ENCODE assay signal across 1 cellular context in the genomic region with DNA sequence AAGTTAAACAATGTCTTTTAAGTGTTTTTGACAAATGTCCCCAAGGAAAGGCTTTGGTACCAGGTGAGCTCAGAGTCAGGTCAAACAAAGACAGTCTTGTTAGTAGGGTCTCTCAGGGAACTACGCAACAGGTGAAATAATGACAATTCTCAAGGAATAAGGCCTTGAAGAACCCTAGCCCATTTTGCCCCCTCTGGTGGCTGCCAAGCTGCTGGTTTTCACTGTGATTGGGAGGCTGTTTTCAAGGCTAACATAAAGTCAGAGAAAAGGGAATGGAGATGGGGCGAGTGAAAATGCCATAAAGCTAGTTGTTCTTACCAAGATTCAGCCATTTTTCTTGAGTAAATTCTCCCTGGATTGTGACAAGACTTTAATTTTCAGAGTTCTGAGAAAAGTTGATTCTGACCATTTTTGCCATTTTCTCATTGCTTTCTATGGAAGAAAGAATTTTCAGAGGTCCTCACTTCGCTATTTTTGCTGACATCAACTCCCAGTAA.
TF ChIP-seq lines count a peak whose summit lies in the region.

No MANE protein-coding gene starts in this region.

TF ChIP-seq in HEK293, 187 proteins besides CTCF, POLR2A, EP300 and RAD21 (continued from another document):
- TF ChIP-seq, protein P1, sequence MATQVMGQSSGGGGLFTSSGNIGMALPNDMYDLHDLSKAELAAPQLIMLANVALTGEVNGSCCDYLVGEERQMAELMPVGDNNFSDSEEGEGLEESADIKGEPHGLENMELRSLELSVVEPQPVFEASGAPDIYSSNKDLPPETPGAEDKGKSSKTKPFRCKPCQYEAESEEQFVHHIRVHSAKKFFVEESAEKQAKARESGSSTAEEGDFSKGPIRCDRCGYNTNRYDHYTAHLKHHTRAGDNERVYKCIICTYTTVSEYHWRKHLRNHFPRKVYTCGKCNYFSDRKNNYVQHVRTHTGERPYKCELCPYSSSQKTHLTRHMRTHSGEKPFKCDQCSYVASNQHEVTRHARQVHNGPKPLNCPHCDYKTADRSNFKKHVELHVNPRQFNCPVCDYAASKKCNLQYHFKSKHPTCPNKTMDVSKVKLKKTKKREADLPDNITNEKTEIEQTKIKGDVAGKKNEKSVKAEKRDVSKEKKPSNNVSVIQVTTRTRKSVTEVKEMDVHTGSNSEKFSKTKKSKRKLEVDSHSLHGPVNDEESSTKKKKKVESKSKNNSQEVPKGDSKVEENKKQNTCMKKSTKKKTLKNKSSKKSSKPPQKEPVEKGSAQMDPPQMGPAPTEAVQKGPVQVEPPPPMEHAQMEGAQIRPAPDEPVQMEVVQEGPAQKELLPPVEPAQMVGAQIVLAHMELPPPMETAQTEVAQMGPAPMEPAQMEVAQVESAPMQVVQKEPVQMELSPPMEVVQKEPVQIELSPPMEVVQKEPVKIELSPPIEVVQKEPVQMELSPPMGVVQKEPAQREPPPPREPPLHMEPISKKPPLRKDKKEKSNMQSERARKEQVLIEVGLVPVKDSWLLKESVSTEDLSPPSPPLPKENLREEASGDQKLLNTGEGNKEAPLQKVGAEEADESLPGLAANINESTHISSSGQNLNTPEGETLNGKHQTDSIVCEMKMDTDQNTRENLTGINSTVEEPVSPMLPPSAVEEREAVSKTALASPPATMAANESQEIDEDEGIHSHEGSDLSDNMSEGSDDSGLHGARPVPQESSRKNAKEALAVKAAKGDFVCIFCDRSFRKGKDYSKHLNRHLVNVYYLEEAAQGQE (tag by site-specific recombination; IDR thresholded peaks at IDR 0.05), result no peak
- TF ChIP-seq, protein P2, sequence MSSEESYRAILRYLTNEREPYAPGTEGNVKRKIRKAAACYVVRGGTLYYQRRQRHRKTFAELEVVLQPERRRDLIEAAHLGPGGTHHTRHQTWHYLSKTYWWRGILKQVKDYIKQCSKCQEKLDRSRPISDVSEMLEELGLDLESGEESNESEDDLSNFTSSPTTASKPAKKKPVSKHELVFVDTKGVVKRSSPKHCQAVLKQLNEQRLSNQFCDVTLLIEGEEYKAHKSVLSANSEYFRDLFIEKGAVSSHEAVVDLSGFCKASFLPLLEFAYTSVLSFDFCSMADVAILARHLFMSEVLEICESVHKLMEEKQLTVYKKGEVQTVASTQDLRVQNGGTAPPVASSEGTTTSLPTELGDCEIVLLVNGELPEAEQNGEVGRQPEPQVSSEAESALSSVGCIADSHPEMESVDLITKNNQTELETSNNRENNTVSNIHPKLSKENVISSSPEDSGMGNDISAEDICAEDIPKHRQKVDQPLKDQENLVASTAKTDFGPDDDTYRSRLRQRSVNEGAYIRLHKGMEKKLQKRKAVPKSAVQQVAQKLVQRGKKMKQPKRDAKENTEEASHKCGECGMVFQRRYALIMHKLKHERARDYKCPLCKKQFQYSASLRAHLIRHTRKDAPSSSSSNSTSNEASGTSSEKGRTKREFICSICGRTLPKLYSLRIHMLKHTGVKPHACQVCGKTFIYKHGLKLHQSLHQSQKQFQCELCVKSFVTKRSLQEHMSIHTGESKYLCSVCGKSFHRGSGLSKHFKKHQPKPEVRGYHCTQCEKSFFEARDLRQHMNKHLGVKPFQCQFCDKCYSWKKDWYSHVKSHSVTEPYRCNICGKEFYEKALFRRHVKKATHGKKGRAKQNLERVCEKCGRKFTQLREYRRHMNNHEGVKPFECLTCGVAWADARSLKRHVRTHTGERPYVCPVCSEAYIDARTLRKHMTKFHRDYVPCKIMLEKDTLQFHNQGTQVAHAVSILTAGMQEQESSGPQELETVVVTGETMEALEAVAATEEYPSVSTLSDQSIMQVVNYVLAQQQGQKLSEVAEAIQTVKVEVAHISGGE (tag by site-specific recombination; conservative IDR thresholded peaks at IDR 0.05; ENCODE audit: low read depth), result no peak
